In the genomic region with DNA sequence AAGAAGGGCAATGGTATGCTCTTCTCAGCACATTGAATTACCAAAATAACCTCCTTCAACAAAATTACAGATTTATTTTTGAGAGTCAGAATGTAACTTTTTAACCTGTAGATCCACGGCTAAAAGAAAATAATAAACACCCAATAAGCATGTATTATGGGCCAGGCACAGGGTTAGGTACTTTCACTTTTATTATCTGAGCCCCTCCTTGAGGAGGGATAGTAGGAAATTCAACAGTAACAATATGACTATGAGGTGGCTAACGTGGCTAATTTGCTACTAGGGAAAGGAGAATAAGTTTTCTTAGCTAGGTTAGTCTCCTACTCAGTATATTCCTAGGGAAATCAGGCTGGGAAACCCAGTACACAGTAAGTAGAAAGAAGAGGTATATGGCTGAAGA, we compare ENCODE assay signal across 23 cellular contexts.
DNase-seq lines count a peak whose midpoint lies in the region; ATAC-seq, FAIRE-seq and TF ChIP-seq lines count a peak whose summit lies in the region.
"Had no signal": no experiment of that assay in that cellular context is flagged by ENCODE, and none has a peak within 500 bp of the region (broad histone marks: within the 10 kb centered on the region; RNA-seq: fewer than 3 reads in every experiment).

No MANE protein-coding gene starts in this region.

- peak overlapping the region; percentile 38 for H3K4me3 ChIP-seq in OCI-LY3 (ENCODE audit: low read length)

- H3K9me3 Mint-ChIP-seq in type B pancreatic cell, result no peaks in the 10 kb centered on the region

- no peak for TF ChIP-seq CTCF in OCI-LY3 (IDR thresholded peaks at IDR 0.05; ENCODE audit: low read depth, low read length)
- no peak for TF ChIP-seq CTCF in type B pancreatic cell (conservative IDR thresholded peaks at IDR 0.05)

- no peak overlapping the region for H3K27ac ChIP-seq in OCI-LY3 (ENCODE audit: low read length)
- H3K27ac ChIP-seq: KMS-11 had no signal

- no peaks in the 10 kb centered on the region for H3K36me3 ChIP-seq in OCI-LY3 (replicated peaks; ENCODE audit: low read depth, low read length)
- H3K36me3 ChIP-seq: BE2C had no signal

- no peak for TF ChIP-seq POLR2A in GM12892 (IDR thresholded peaks at IDR 0.05; ENCODE audit: low read depth, low read length)

- no peak for DNase-seq in GM12892 (ENCODE audit: insufficient read length)
- no peak for DNase-seq in type B pancreatic cell (ENCODE audit: extremely low spot score, unreplicated experiment)
- DNase-seq in cerebellar nuclear complex (lab: John Stamatoyannopoulos, UW), result no peak
- DNase-seq in HuH-7 (ENCODE audit: low spot score), result no peak
- DNase-seq: BE2C; Caco-2; CD4-positive, alpha-beta T cell; DMS53; NCI-H1694 treated with DMSO at 0.1 percent for 48 hours; NCI-H774; PC-3; RPMI8226; SHP77 treated with DMSO at 0.1 percent for 48 hours; SK-N-SH; T-cell; T-helper 9 cell had no signal

- peak; percentile 54 for FAIRE-seq in GM12892 (lab: Jason Lieb, UNC)
- FAIRE-seq: A204.1, H1 had no signal

- no peak overlapping the region; the same call in 1 of the 2 replicates for H3K9ac ChIP-seq in OCI-LY3 (ENCODE audit: low read length)
- H3K9ac ChIP-seq: KMS-11, SK-N-SH had no signal

- peaks cover 6% of the 10 kb centered on the region; the same call in 1 of the 2 replicates for H3K27me3 ChIP-seq in OCI-LY3 (ENCODE audit: low read depth, low read length)
- H3K27me3 ChIP-seq: BE2C had no signal

- peak; percentile 46 for ATAC-seq in GM18907 (IDR thresholded peaks at IDR 0.05; ENCODE audit: unreplicated experiment)
- ATAC-seq in HG02870 (IDR thresholded peaks at IDR 0.05; ENCODE audit: unreplicated experiment), result peak; percentile 49
- ATAC-seq in HG03442 (IDR thresholded peaks at IDR 0.05; ENCODE audit: unreplicated experiment), result no peak
- ATAC-seq: PC-3, T-cell had no signal

- no peaks in the 10 kb centered on the region for H3K36me3 Mint-ChIP-seq in type B pancreatic cell
- H3K36me3 Mint-ChIP-seq: T-cell had no signal

- no peak overlapping the region for H3K4me3 Mint-ChIP-seq in type B pancreatic cell
- H3K4me3 Mint-ChIP-seq: CD4-positive, alpha-beta T cell; T-cell had no signal

- H3K4me1 Mint-ChIP-seq in type B pancreatic cell (ENCODE audit: unreplicated experiment), result peaks cover 24% of the 10 kb centered on the region
- H3K4me1 Mint-ChIP-seq: T-cell had no signal

- H3K27ac Mint-ChIP-seq in type B pancreatic cell, result no peak overlapping the region
- H3K27ac Mint-ChIP-seq: CD4-positive, alpha-beta T cell; T-cell had no signal

- H3K4me1 ChIP-seq in OCI-LY3 (ENCODE audit: low read length), result peaks cover 71% of the 10 kb centered on the region
- H3K4me1 ChIP-seq: BE2C, Caco-2 had no signal

- H4K20me1 ChIP-seq in OCI-LY3 (ENCODE audit: insufficient read depth, low read length), result no peaks in the 10 kb centered on the region

- H3K79me2 ChIP-seq in OCI-LY3 (ENCODE audit: low read length), result no peaks in the 10 kb centered on the region

- no peaks in the 10 kb centered on the region for H3K27me3 Mint-ChIP-seq in type B pancreatic cell

- H2AFZ ChIP-seq in OCI-LY3 (ENCODE audit: low read depth, low read length), result no peak overlapping the region

- H3K4me2 ChIP-seq in OCI-LY3 (ENCODE audit: low read length), result peak overlapping the region; percentile 49
- H3K4me2 ChIP-seq: KMS-11, SK-N-SH had no signal

- no peaks in the 10 kb centered on the region for H3K9me3 ChIP-seq in OCI-LY3 (ENCODE audit: insufficient read depth, low read length)
- H3K9me3 ChIP-seq: BE2C, Caco-2, SK-N-SH had no signal
